1 cellular context compared by ENCODE assay signal in genomic region chr4:14193601-14194000, GRCh38.
TF ChIP-seq lines count a peak whose summit lies in the region.

No MANE protein-coding gene starts in this region.

TF ChIP-seq in A549, 52 proteins besides CTCF, POLR2A, EP300 and RAD21 (continued from another document):
- TF ChIP-seq E2F6 (IDR thresholded peaks at IDR 0.05; ENCODE audit: borderline replicate concordance, low read depth) (no peak), NFE2L2 (conservative IDR thresholded peaks at IDR 0.05; ENCODE audit: low read length) (no peak), HOXB13 (CRISPR knock-in tag; IDR thresholded peaks at IDR 0.05; ENCODE audit: low read depth) (no peak), TFCP2L1 (CRISPR knock-in tag; IDR thresholded peaks at IDR 0.05) (no peak)
